ENCODE assay signal across 21 cellular contexts in the genomic region with DNA sequence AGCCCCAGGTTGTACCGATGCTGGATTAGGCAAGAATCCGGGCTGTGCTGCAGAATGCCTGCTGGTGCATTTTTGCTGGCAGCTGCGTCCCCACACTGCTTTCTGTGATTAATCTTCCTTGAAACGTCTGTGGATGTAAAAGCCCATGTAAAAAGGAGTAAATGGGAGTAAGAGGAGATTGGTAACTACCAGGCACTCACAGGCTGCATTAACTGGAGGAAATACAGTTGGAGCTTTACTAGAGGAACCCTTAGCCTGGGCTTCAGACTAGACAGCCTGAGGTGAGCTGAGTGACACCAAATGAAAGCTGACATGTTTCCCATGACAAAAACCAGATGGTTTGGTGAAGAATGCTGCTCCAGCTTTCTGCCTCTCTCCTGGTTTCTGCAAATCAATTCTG.
"Had no signal": no experiment of that assay in that cellular context is flagged by ENCODE, and none has a peak within 500 bp of the region (broad histone marks: within the 10 kb centered on the region; RNA-seq: fewer than 3 reads in every experiment).

No MANE protein-coding gene starts in this region.

- H3K27me3 ChIP-seq: body of pancreas, foreskin keratinocyte, ovary, right lobe of liver had no signal

- H3K27ac ChIP-seq: body of pancreas, dorsolateral prefrontal cortex, foreskin keratinocyte, ovary, right lobe of liver, spleen, thoracic aorta had no signal

- DNase-seq: activated CD4-positive, alpha-beta memory T cell treated with anti-CD3 and anti-CD28 coated beads, Interleukin-2, amount 10 ng/mL, durations not matched to agents 7 days and 5 days; activated CD4-positive, alpha-beta T cell treated with anti-CD3 and anti-CD28 coated beads for 48 hours; activated CD8-positive, alpha-beta memory T cell treated with anti-CD3 and anti-CD28 coated beads, Interleukin-2, amount 10 ng/mL, durations not matched to agents 7 days and 5 days; activated naive CD4-positive, alpha-beta T cell; activated naive CD8-positive, alpha-beta T cell treated with anti-CD3 and anti-CD28 coated beads for 36 hours; body of pancreas; caudate nucleus; dorsolateral prefrontal cortex; foreskin keratinocyte; hypothalamus; left ventricle myocardium superior; mucosa of descending colon; naive B cell; ovary; right lobe of liver; spleen; stimulated activated CD4-positive, alpha-beta T cell treated with anti-CD3 and anti-CD28 coated beads, Interleukin-4, amount 100 ng/mL, for 4 hours had no signal

- H3K4me3 ChIP-seq: body of pancreas, dorsolateral prefrontal cortex, mucosa of descending colon, ovary, right lobe of liver, spleen, thoracic aorta had no signal

- H3K36me3 ChIP-seq: ovary, right lobe of liver, spleen, thoracic aorta had no signal

- ATAC-seq: activated CD8-positive, alpha-beta memory T cell treated with anti-CD3 and anti-CD28 coated beads, Interleukin-2, amount 10 ng/mL, durations not matched to agents 7 days and 5 days; activated T-helper 17 cell treated with anti-CD3 and anti-CD28 coated beads, Interleukin-2, amount 50 U/mL, for 72 hours; body of pancreas; foreskin keratinocyte; left ventricle myocardium superior; mucosa of descending colon; right lobe of liver; stimulated activated memory B cell treated with anti-CD40 and anti-IgM and Interleukin-4, amounts not matched to agents 10 μg/mL and 1 μg/mL and 100 μg/mL, for 72 hours; WTC11 had no signal

- H3K9me3 ChIP-seq: body of pancreas, mucosa of descending colon, ovary, right lobe of liver, thoracic aorta had no signal

- H3K4me1 ChIP-seq: body of pancreas, foreskin keratinocyte, right lobe of liver, spleen had no signal
